In genomic region chr20:25378189-25378883, GRCh38 we compare ENCODE assay signal across 1 cellular context.
A peak's percentile ranks its signal among the peaks of the same experiment; 100 is the strongest.
TF ChIP-seq lines count a peak whose summit lies in the region.

No MANE protein-coding gene starts in this region.

TF ChIP-seq in HepG2, 621 proteins besides CTCF, POLR2A, EP300 and RAD21 (continues in another document):
- TF ChIP-seq ZNF317 (CRISPR knock-in tag; IDR thresholded peaks at IDR 0.05) (no peak), CREM (IDR thresholded peaks at IDR 0.05) (peak; percentile 95), CREM (CRISPR knock-in tag; IDR thresholded peaks at IDR 0.05) (no peak), SP140L (CRISPR knock-in tag; IDR thresholded peaks at IDR 0.05; ENCODE audit: borderline replicate concordance) (0 out of 2 replicates have a peak, but pooled peaks have one; percentile 43), ZNF431 (CRISPR knock-in tag; IDR thresholded peaks at IDR 0.05; ENCODE audit: borderline replicate concordance, low read depth) (no peak), ATM (IDR thresholded peaks at IDR 0.05; ENCODE audit: borderline replicate concordance) (no peak), ARNTL (CRISPR knock-in tag; IDR thresholded peaks at IDR 0.05) (peak; percentile 56; the same call in 1 of the 2 replicates), ZNF136 (CRISPR knock-in tag; IDR thresholded peaks at IDR 0.05; ENCODE audit: low read depth) (0 out of 2 replicates have a peak, but pooled peaks have one; percentile 19), FOXO4 (CRISPR knock-in tag; conservative IDR thresholded peaks at IDR 0.05) (0 out of 2 replicates have a peak, but pooled peaks have one; percentile 91), RFXAP (CRISPR knock-in tag; IDR thresholded peaks at IDR 0.05; ENCODE audit: borderline replicate concordance) (no peak), FOXJ3 (CRISPR knock-in tag; IDR thresholded peaks at IDR 0.05; ENCODE audit: borderline replicate concordance) (peak; percentile 88; the same call in 1 of the 2 replicates), ARID5B (CRISPR knock-in tag; IDR thresholded peaks at IDR 0.05) (peak; percentile 99), ZNF138 (CRISPR knock-in tag; IDR thresholded peaks at IDR 0.05; ENCODE audit: low read depth) (no peak), ZFP1 (CRISPR knock-in tag; IDR thresholded peaks at IDR 0.05) (no peak), HMG20A (CRISPR knock-in tag; IDR thresholded peaks at IDR 0.05; ENCODE audit: borderline replicate concordance) (peak; percentile 98), SNAI1 (CRISPR knock-in tag; IDR thresholded peaks at IDR 0.05; ENCODE audit: borderline replicate concordance) (no peak), TCF7 (IDR thresholded peaks at IDR 0.05; ENCODE audit: low read depth) (peak; percentile 100), MED8 (CRISPR knock-in tag; IDR thresholded peaks at IDR 0.05; ENCODE audit: insufficient replicate concordance) (no peak), ARHGAP35 (CRISPR knock-in tag; IDR thresholded peaks at IDR 0.05; ENCODE audit: borderline replicate concordance) (no peak), DNMT3B (CRISPR knock-in tag; conservative IDR thresholded peaks at IDR 0.05) (0 out of 2 replicates have a peak, but pooled peaks have one; percentile 21), RXRA (CRISPR knock-in tag; IDR thresholded peaks at IDR 0.05) (peak; percentile 61; the same call in 1 of the 2 replicates), ONECUT2 (CRISPR knock-in tag; IDR thresholded peaks at IDR 0.05) (peak; percentile 75), ZIK1 (CRISPR knock-in tag; IDR thresholded peaks at IDR 0.05; ENCODE audit: borderline replicate concordance, low read depth) (no peak), KDM6A (CRISPR knock-in tag; IDR thresholded peaks at IDR 0.05; ENCODE audit: low read depth) (peak; percentile 3), ZNF597 (CRISPR knock-in tag; IDR thresholded peaks at IDR 0.05) (no peak), ZNF383 (CRISPR knock-in tag; IDR thresholded peaks at IDR 0.05; ENCODE audit: borderline replicate concordance) (no peak), ZNF564 (CRISPR knock-in tag; IDR thresholded peaks at IDR 0.05) (0 out of 2 replicates have a peak, but pooled peaks have one; percentile 52), AGO1 (IDR thresholded peaks at IDR 0.05; ENCODE audit: low read depth, low read length, poor library complexity, severe bottlenecking) (no peak), ZNF512B (CRISPR knock-in tag; IDR thresholded peaks at IDR 0.05; ENCODE audit: borderline replicate concordance) (peak; percentile 88), ZNF543 (CRISPR knock-in tag; IDR thresholded peaks at IDR 0.05) (peak; percentile 44; the same call in 1 of the 2 replicates), ZNF232 (CRISPR knock-in tag; IDR thresholded peaks at IDR 0.05; ENCODE audit: borderline replicate concordance) (0 out of 2 replicates have a peak, but pooled peaks have one; percentile 12), ZBTB38 (CRISPR knock-in tag; IDR thresholded peaks at IDR 0.05) (0 out of 2 replicates have a peak, but pooled peaks have one; percentile 7), MYPOP (CRISPR knock-in tag; IDR thresholded peaks at IDR 0.05) (0 out of 2 replicates have a peak, but pooled peaks have one; percentile 25), BCL3 (CRISPR knock-in tag; IDR thresholded peaks at IDR 0.05) (peak; percentile 7; the same call in 1 of the 2 replicates), FOXP1 (IDR thresholded peaks at IDR 0.05) (0 out of 2 replicates have a peak, but pooled peaks have one; percentile 61), FOXP1 (CRISPR knock-in tag; IDR thresholded peaks at IDR 0.05) (peak; percentile 86), MXD4 (CRISPR knock-in tag; IDR thresholded peaks at IDR 0.05) (0 out of 2 replicates have a peak, but pooled peaks have one; percentile 36), TEAD3 (CRISPR knock-in tag; optimal IDR thresholded peaks at IDR 0.05; ENCODE audit: borderline replicate concordance) (peak; percentile 96), RBM22 (optimal IDR thresholded peaks at IDR 0.05; ENCODE audit: low read length) (no peak), ATF3 (CRISPR knock-in tag; IDR thresholded peaks at IDR 0.05) (no peak; the same call in 1 of the 2 replicates), MATR3 (CRISPR knock-in tag; IDR thresholded peaks at IDR 0.05) (no peak), ZBTB42 (CRISPR knock-in tag; IDR thresholded peaks at IDR 0.05) (peak; percentile 71; the same call in 1 of the 2 replicates), ZNF772 (CRISPR knock-in tag; IDR thresholded peaks at IDR 0.05) (peak; percentile 56), KLF16 (CRISPR knock-in tag; IDR thresholded peaks at IDR 0.05) (peak in 1 of 2 experiments; percentile 85; a peak in 2 of 4 replicates), U2AF1 (optimal IDR thresholded peaks at IDR 0.05; ENCODE audit: low read depth, low read length) (peak; percentile 43), ZNF441 (CRISPR knock-in tag; IDR thresholded peaks at IDR 0.05; ENCODE audit: borderline replicate concordance) (no peak), ZNF850 (CRISPR knock-in tag; conservative IDR thresholded peaks at IDR 0.05) (no peak), SIN3B (IDR thresholded peaks at IDR 0.05; ENCODE audit: low read length) (peak; percentile 18; the same call in 1 of the 2 replicates), ZNF614 (CRISPR knock-in tag; IDR thresholded peaks at IDR 0.05; ENCODE audit: borderline replicate concordance) (peak; percentile 82; the same call in 1 of the 2 replicates), NKX3-1 (CRISPR knock-in tag; IDR thresholded peaks at IDR 0.05) (peak; percentile 84; the same call in 1 of the 2 replicates), ZNF503 (CRISPR knock-in tag; IDR thresholded peaks at IDR 0.05) (peak; percentile 99), MEF2D (CRISPR knock-in tag; IDR thresholded peaks at IDR 0.05) (peak; percentile 74; the same call in 1 of the 2 replicates), ZNF780A (CRISPR knock-in tag; IDR thresholded peaks at IDR 0.05) (no peak), SRF (IDR thresholded peaks at IDR 0.05; ENCODE audit: low read depth, low read length) (no peak), TRIM24 (CRISPR knock-in tag; IDR thresholded peaks at IDR 0.05) (0 out of 2 replicates have a peak, but pooled peaks have one; percentile 24), NCOA1 (CRISPR knock-in tag; IDR thresholded peaks at IDR 0.05) (0 out of 2 replicates have a peak, but pooled peaks have one; percentile 73), GZF1 (CRISPR knock-in tag; IDR thresholded peaks at IDR 0.05) (no peak), ZBTB7B (CRISPR knock-in tag; IDR thresholded peaks at IDR 0.05) (peak; percentile 66), ZNF605 (CRISPR knock-in tag; IDR thresholded peaks at IDR 0.05) (no peak), ZNF746 (CRISPR knock-in tag; IDR thresholded peaks at IDR 0.05) (no peak; the same call in 1 of the 2 replicates), ZNF562 (CRISPR knock-in tag; IDR thresholded peaks at IDR 0.05; ENCODE audit: borderline replicate concordance) (no peak)
